In genomic region chr15:65211157-65211982, GRCh38 we compare ENCODE assay signal across 10 cellular contexts. TPM values are rescaled to one million over a fixed set of nuclear protein-coding genes. Genes with fewer than 3 reads are reported as not detected.
DNase-seq lines count a peak whose midpoint lies in the region; ATAC-seq and TF ChIP-seq lines count a peak whose summit lies in the region.
"Had no signal": no experiment of that assay in that cellular context is flagged by ENCODE, and none has a peak within 500 bp of the region (broad histone marks: within the 10 kb centered on the region; RNA-seq: fewer than 3 reads in every experiment).

CILP (minus strand) TSS chr15:65211473; CDS start chr15:65209755, 1,718 bp downstream.

- H3K4me1 Mint-ChIP-seq in stimulated activated naive B cell treated with anti-CD40 and anti-IgM and Interleukin-4, amounts not matched to agents 10 μg/mL and 1 μg/mL and 100 μg/mL, for 72 hours = peaks cover 0 to 5% of the 10 kb centered on the region in 2 donors
- H3K4me1 Mint-ChIP-seq in activated naive CD4-positive, alpha-beta T cell treated with anti-CD3 and anti-CD28 coated beads for 36 hours (ENCODE audit: low read depth) = peaks cover 3% of the 10 kb centered on the region
- peaks cover 4% of the 10 kb centered on the region for H3K4me1 Mint-ChIP-seq in activated naive CD8-positive, alpha-beta T cell treated with anti-CD3 and anti-CD28 coated beads for 36 hours
- peaks cover 5% of the 10 kb centered on the region for H3K4me1 Mint-ChIP-seq in activated T-cell treated with anti-CD3 and anti-CD28 coated beads, Interleukin-2, amount 50 U/mL, for 72 hours (ENCODE audit: low read depth)
- H3K4me1 Mint-ChIP-seq: activated B cell treated with CpG ODN at 0.5 μM for 24 hours had no signal

- CTCF ChIA-PET in activated naive CD4-positive, alpha-beta T cell treated with anti-CD3 and anti-CD28 coated beads for 36 hours (lab: Charles Lee) = interaction anchor here (0.7 to 1.9 kb wide), 8 partner anchors 26 to 1640 kb away, joined by 3 to 13 read pairs (median 3); partner anchors contain the start of genes CLPX and RNU5B-1

- peak within 1 kb of the TSS; percentile 31 for H3K27ac Mint-ChIP-seq in stimulated activated naive B cell treated with anti-CD40 and anti-IgM and Interleukin-4, amounts not matched to agents 10 μg/mL and 1 μg/mL and 100 μg/mL, for 72 hours
- no peak within 1 kb of the TSS for H3K27ac Mint-ChIP-seq in activated naive CD4-positive, alpha-beta T cell treated with anti-CD3 and anti-CD28 coated beads for 36 hours
- no peak within 1 kb of the TSS for H3K27ac Mint-ChIP-seq in activated naive CD8-positive, alpha-beta T cell treated with anti-CD3 and anti-CD28 coated beads for 36 hours
- H3K27ac Mint-ChIP-seq in activated T-cell treated with anti-CD3 and anti-CD28 coated beads, Interleukin-2, amount 50 U/mL, for 72 hours = no peak within 1 kb of the TSS
- H3K27ac Mint-ChIP-seq: activated B cell treated with CpG ODN at 0.5 μM for 24 hours had no signal

- no peaks in the 10 kb centered on the region for H3K9me3 Mint-ChIP-seq in stimulated activated naive B cell treated with anti-CD40 and anti-IgM and Interleukin-4, amounts not matched to agents 10 μg/mL and 1 μg/mL and 100 μg/mL, for 72 hours
- no peaks in the 10 kb centered on the region for H3K9me3 Mint-ChIP-seq in activated naive CD4-positive, alpha-beta T cell treated with anti-CD3 and anti-CD28 coated beads for 36 hours
- no peaks in the 10 kb centered on the region for H3K9me3 Mint-ChIP-seq in activated naive CD8-positive, alpha-beta T cell treated with anti-CD3 and anti-CD28 coated beads for 36 hours
- no peaks in the 10 kb centered on the region for H3K9me3 Mint-ChIP-seq in activated T-cell treated with anti-CD3 and anti-CD28 coated beads, Interleukin-2, amount 50 U/mL, for 72 hours
- H3K9me3 Mint-ChIP-seq: activated B cell treated with CpG ODN at 0.5 μM for 24 hours had no signal

- H3K27me3 Mint-ChIP-seq in stimulated activated naive B cell treated with anti-CD40 and anti-IgM and Interleukin-4, amounts not matched to agents 10 μg/mL and 1 μg/mL and 100 μg/mL, for 72 hours = peaks cover 0 to 5% of the 10 kb centered on the region in 2 donors
- H3K27me3 Mint-ChIP-seq in activated naive CD4-positive, alpha-beta T cell treated with anti-CD3 and anti-CD28 coated beads for 36 hours (ENCODE audit: low read depth) = no peaks in the 10 kb centered on the region
- no peaks in the 10 kb centered on the region for H3K27me3 Mint-ChIP-seq in activated naive CD8-positive, alpha-beta T cell treated with anti-CD3 and anti-CD28 coated beads for 36 hours
- no peaks in the 10 kb centered on the region for H3K27me3 Mint-ChIP-seq in activated T-cell treated with anti-CD3 and anti-CD28 coated beads, Interleukin-2, amount 50 U/mL, for 72 hours (ENCODE audit: low read depth)

- 33 to 67% (median 40%) methylated on average over 8 of the region's 8 CpGs for WGBS in adipose tissue, 3 donors

- no peak for TF ChIP-seq RAD21 in Ishikawa (IDR thresholded peaks at IDR 0.05; ENCODE audit: low read depth)

- intact Hi-C loops in left ventricle myocardium superior (cut with micrococcal nuclease) = no loop called here
- intact Hi-C loops in activated naive CD4-positive, alpha-beta T cell treated with anti-CD3 and anti-CD28 coated beads for 36 hours (cut with micrococcal nuclease) = loop anchor here (5.0 kb wide), 1 partner anchor 41 kb away; no protein-coding TSS in a partner anchor

- H3K36me3 Mint-ChIP-seq in stimulated activated naive B cell treated with anti-CD40 and anti-IgM and Interleukin-4, amounts not matched to agents 10 μg/mL and 1 μg/mL and 100 μg/mL, for 72 hours = no peaks in the 10 kb centered on the region
- H3K36me3 Mint-ChIP-seq in activated naive CD4-positive, alpha-beta T cell treated with anti-CD3 and anti-CD28 coated beads for 36 hours (ENCODE audit: low read depth) = no peaks in the 10 kb centered on the region
- H3K36me3 Mint-ChIP-seq in activated naive CD8-positive, alpha-beta T cell treated with anti-CD3 and anti-CD28 coated beads for 36 hours = no peaks in the 10 kb centered on the region
- no peaks in the 10 kb centered on the region for H3K36me3 Mint-ChIP-seq in activated T-cell treated with anti-CD3 and anti-CD28 coated beads, Interleukin-2, amount 50 U/mL, for 72 hours (ENCODE audit: insufficient read depth in 2 of 2)

- H3K4me3 Mint-ChIP-seq in stimulated activated naive B cell treated with anti-CD40 and anti-IgM and Interleukin-4, amounts not matched to agents 10 μg/mL and 1 μg/mL and 100 μg/mL, for 72 hours = no peak within 1 kb of the TSS
- H3K4me3 Mint-ChIP-seq in activated naive CD4-positive, alpha-beta T cell treated with anti-CD3 and anti-CD28 coated beads for 36 hours = no peak within 1 kb of the TSS
- no peak within 1 kb of the TSS for H3K4me3 Mint-ChIP-seq in activated naive CD8-positive, alpha-beta T cell treated with anti-CD3 and anti-CD28 coated beads for 36 hours
- no peak within 1 kb of the TSS for H3K4me3 Mint-ChIP-seq in activated T-cell treated with anti-CD3 and anti-CD28 coated beads, Interleukin-2, amount 50 U/mL, for 72 hours
- H3K4me3 Mint-ChIP-seq: activated B cell treated with CpG ODN at 0.5 μM for 24 hours had no signal

- peak within 1 kb of the TSS; percentile 11 for H3K27ac ChIP-seq in adipose tissue (ENCODE audit: low read depth, low read length)
- H3K27ac ChIP-seq: thoracic aorta had no signal

- ATAC-seq in left ventricle myocardium superior = peak; percentile 72
- ATAC-seq in stimulated activated naive B cell treated with anti-CD40 and anti-IgM and Interleukin-4, amounts not matched to agents 10 μg/mL and 1 μg/mL and 100 μg/mL, for 72 hours (replicated peaks) = no peak
- ATAC-seq in activated T-cell treated with anti-CD3 and anti-CD28 coated beads, Interleukin-2, amount 50 U/mL, for 72 hours (replicated peaks in 1 of 2) = no peak

- peak; percentile 56; the same call in 1 of the 2 replicates for TF ChIP-seq EP300 in Ishikawa (IDR thresholded peaks at IDR 0.05; ENCODE audit: borderline replicate concordance)

- peak; percentile 77 for DNase-seq in left ventricle myocardium superior
- no peak for DNase-seq in stimulated activated naive B cell treated with anti-CD40 and anti-IgM and Interleukin-4, amounts not matched to agents 10 μg/mL and 1 μg/mL and 100 μg/mL, for 72 hours
- DNase-seq in activated naive CD4-positive, alpha-beta T cell treated with anti-CD3 and anti-CD28 coated beads for 36 hours = no peak
- DNase-seq in amniotic stem cell (lab: John Stamatoyannopoulos, UW) = no peak
- DNase-seq in activated naive CD8-positive, alpha-beta T cell treated with anti-CD3 and anti-CD28 coated beads for 36 hours = no peak
- DNase-seq in activated T-cell treated with anti-CD3 and anti-CD28 coated beads, Interleukin-2, amount 50 U/mL, for 72 hours = no peak
- DNase-seq: activated B cell treated with CpG ODN at 0.5 μM for 24 hours had no signal

TF ChIP-seq in Ishikawa, 13 proteins besides CTCF, POLR2A, EP300 and RAD21 (continues in another document):
- TF ChIP-seq FOXM1 (IDR thresholded peaks at IDR 0.05; ENCODE audit: borderline replicate concordance, low read depth) (no peak), YY1 (IDR thresholded peaks at IDR 0.05; ENCODE audit: low read depth) (no peak), USF1 (IDR thresholded peaks at IDR 0.05) (no peak), CEBPB (IDR thresholded peaks at IDR 0.05) (peak; percentile 23; the same call in 1 of the 2 replicates), CREB1 (IDR thresholded peaks at IDR 0.05; ENCODE audit: low read depth) (no peak), TCF12 (IDR thresholded peaks at IDR 0.05; ENCODE audit: low read depth) (peak; percentile 64), NFIC (IDR thresholded peaks at IDR 0.05) (peak; percentile 83), TEAD4 (IDR thresholded peaks at IDR 0.05) (no peak), ZBTB7A (IDR thresholded peaks at IDR 0.05; ENCODE audit: low read depth) (peak; percentile 53; the same call in 1 of the 2 replicates), MAX (IDR thresholded peaks at IDR 0.05) (peak; percentile 21; the same call in 1 of the 2 replicates)

RNA-seq across cellular contexts. Expression of gene CILP, which starts in this region (rescaled TPM):
- 10 to 100 TPM in 2 of 3 donors, 1 to 10 TPM in 1; 2.6 to 20.0 (median 13.0) TPM for polyA plus RNA-seq in adipose tissue
- 7.8 TPM for total RNA-seq in left ventricle myocardium superior
- total RNA-seq in activated naive CD4-positive, alpha-beta T cell treated with anti-CD3 and anti-CD28 coated beads for 36 hours = not detected
- total RNA-seq in activated naive CD8-positive, alpha-beta T cell treated with anti-CD3 and anti-CD28 coated beads for 36 hours = not detected
- under 1 TPM in 1 of 2 donors, not detected in 1; 0.05 TPM for total RNA-seq in activated T-cell treated with anti-CD3 and anti-CD28 coated beads, Interleukin-2, amount 50 U/mL, for 72 hours
